In genomic region chr9:101119206-101119819, GRCh38 we compare ENCODE assay signal across 10 cellular contexts.
A peak's percentile ranks its signal among the peaks of the same experiment; 100 is the strongest.
DNase-seq lines count a peak whose midpoint lies in the region; ATAC-seq and TF ChIP-seq lines count a peak whose summit lies in the region.
"Had no signal": no experiment of that assay in that cellular context is flagged by ENCODE, and none has a peak within 500 bp of the region (broad histone marks: within the 10 kb centered on the region; RNA-seq: fewer than 3 reads in every experiment).

No MANE protein-coding gene starts in this region.

- H3K9me3 Mint-ChIP-seq in stimulated activated memory B cell treated with anti-CD40 and anti-IgM and Interleukin-4, amounts not matched to agents 10 μg/mL and 1 μg/mL and 100 μg/mL, for 72 hours = peaks cover 4% of the 10 kb centered on the region

- no peaks in the 10 kb centered on the region for H3K4me1 Mint-ChIP-seq in stimulated activated memory B cell treated with anti-CD40 and anti-IgM and Interleukin-4, amounts not matched to agents 10 μg/mL and 1 μg/mL and 100 μg/mL, for 72 hours

- no peak for TF ChIP-seq POLR2A in GM18505 (IDR thresholded peaks at IDR 0.05; ENCODE audit: borderline replicate concordance, extremely low read depth, insufficient read depth, insufficient read length)

- WGBS in right cardiac atrium = 35% methylated on average over 3 of the region's 3 CpGs

- no peak overlapping the region for H3K27ac Mint-ChIP-seq in stimulated activated memory B cell treated with anti-CD40 and anti-IgM and Interleukin-4, amounts not matched to agents 10 μg/mL and 1 μg/mL and 100 μg/mL, for 72 hours

- H3K4me1 ChIP-seq in BE2C (no peaks in the 10 kb centered on the region), right cardiac atrium (ENCODE audit: control insufficient read depth, insufficient read depth, low read length) (no peaks in the 10 kb centered on the region)

- peak overlapping the region; percentile 0; the same call in 1 of the 2 replicates for H3K27ac ChIP-seq in WERI-Rb-1
- H3K27ac ChIP-seq in right cardiac atrium (ENCODE audit: low read length) = no peak overlapping the region
- H3K27ac ChIP-seq: neutrophil, SK-N-MC had no signal

- no peaks in the 10 kb centered on the region for H3K27me3 ChIP-seq in BE2C
- no peaks in the 10 kb centered on the region for H3K27me3 ChIP-seq in WERI-Rb-1 (ENCODE audit: insufficient read depth, low read depth, severe bottlenecking)
- H3K27me3 ChIP-seq in right cardiac atrium (ENCODE audit: control insufficient read depth, insufficient read depth) = no peaks in the 10 kb centered on the region
- H3K27me3 ChIP-seq: neutrophil had no signal

- TF ChIP-seq CTCF in BE2C (IDR thresholded peaks at IDR 0.05; ENCODE audit: low read depth, low read length) (peak; percentile 73), WERI-Rb-1 (IDR thresholded peaks at IDR 0.05; ENCODE audit: low read depth, low read length) (peak; percentile 99)

- intact Hi-C loops in right cardiac atrium (cut with DNase I) = loop anchor here in 3 of 4 donors (5.0 kb wide), 2 partner anchors 113 to 118 kb away; no protein-coding TSS in a partner anchor

- ATAC-seq in GM18505 (IDR thresholded peaks at IDR 0.05; ENCODE audit: unreplicated experiment) (peak; percentile 77), HG02840 (IDR thresholded peaks at IDR 0.05; ENCODE audit: low FRiP score, unreplicated experiment) (peak; percentile 74), right cardiac atrium (peak; percentile 59 to 70)
- peak; percentile 56 for ATAC-seq in stimulated activated memory B cell treated with anti-CD40 and anti-IgM and Interleukin-4, amounts not matched to agents 10 μg/mL and 1 μg/mL and 100 μg/mL, for 72 hours

- H3K9me3 ChIP-seq in BE2C (no peaks in the 10 kb centered on the region), WERI-Rb-1 (ENCODE audit: severe bottlenecking) (peaks cover 15% of the 10 kb centered on the region), right cardiac atrium (ENCODE audit: control insufficient read depth, low read length) (no peaks in the 10 kb centered on the region)
- H3K9me3 ChIP-seq: neutrophil had no signal

- H3K36me3 Mint-ChIP-seq in stimulated activated memory B cell treated with anti-CD40 and anti-IgM and Interleukin-4, amounts not matched to agents 10 μg/mL and 1 μg/mL and 100 μg/mL, for 72 hours = no peaks in the 10 kb centered on the region

- H3K36me3 ChIP-seq in BE2C (no peaks in the 10 kb centered on the region), WERI-Rb-1 (no peaks in the 10 kb centered on the region)
- H3K36me3 ChIP-seq: neutrophil had no signal

- DNase-seq in BE2C (peak; percentile 52), NCI-H1436 treated with DMSO at 0.1 percent for 48 hours (lab: John Stamatoyannopoulos, UW) (peak; percentile 39), WERI-Rb-1 (peak; percentile 93), right cardiac atrium (peak in 2 of 3 donors; percentile 55 to 56), H4 (ENCODE audit: low spot score) (no peak)

- H3K4me3 Mint-ChIP-seq in stimulated activated memory B cell treated with anti-CD40 and anti-IgM and Interleukin-4, amounts not matched to agents 10 μg/mL and 1 μg/mL and 100 μg/mL, for 72 hours = no peak overlapping the region

- no peaks in the 10 kb centered on the region for H3K27me3 Mint-ChIP-seq in stimulated activated memory B cell treated with anti-CD40 and anti-IgM and Interleukin-4, amounts not matched to agents 10 μg/mL and 1 μg/mL and 100 μg/mL, for 72 hours

- H3K4me3 ChIP-seq in BE2C (ENCODE audit: low read depth, low read length) (no peak overlapping the region), WERI-Rb-1 (ENCODE audit: low read depth, low read length) (no peak overlapping the region), right cardiac atrium (ENCODE audit: low read length) (no peak overlapping the region)
- H3K4me3 ChIP-seq: SK-N-MC had no signal
